In genomic region chr4:168152837-168153500, GRCh38 we compare ENCODE assay signal across 1 cellular context.
TF ChIP-seq lines count a peak whose summit lies in the region.

No MANE protein-coding gene starts in this region.

TF ChIP-seq in endothelial cell of umbilical vein, 7 proteins besides CTCF, POLR2A, EP300 and RAD21:
- TF ChIP-seq EZH2 (IDR thresholded peaks at IDR 0.05; ENCODE audit: borderline replicate concordance, low read depth, low read length, severe bottlenecking) = no peak
- TF ChIP-seq MYC (IDR thresholded peaks at IDR 0.05; ENCODE audit: low read depth, low read length) = no peak
- no peak for TF ChIP-seq GATA2 (IDR thresholded peaks at IDR 0.05; ENCODE audit: insufficient read depth, insufficient read length, low read depth, low read length)
- no peak for TF ChIP-seq FOS (IDR thresholded peaks at IDR 0.05; ENCODE audit: borderline replicate concordance, insufficient read depth, low read length)
- no peak for TF ChIP-seq JUN (IDR thresholded peaks at IDR 0.05; ENCODE audit: borderline replicate concordance, insufficient read depth, insufficient read length, low read depth)
- no peak for TF ChIP-seq MAX (IDR thresholded peaks at IDR 0.05; ENCODE audit: insufficient read depth, insufficient read length)
- TF ChIP-seq POLR2AphosphoS5 (IDR thresholded peaks at IDR 0.05; ENCODE audit: insufficient read depth, low read depth, low read length) = no peak
